Comparison of ENCODE assay signal across 9 cellular contexts in genomic region chr10:132544744-132545658, GRCh38. TPM values are rescaled to one million over a fixed set of nuclear protein-coding genes. Genes with fewer than 3 reads are reported as not detected.
A peak's percentile ranks its signal among the peaks of the same experiment; 100 is the strongest.
DNase-seq lines count a peak whose midpoint lies in the region; ATAC-seq and TF ChIP-seq lines count a peak whose summit lies in the region.
"Had no signal": no experiment of that assay in that cellular context is flagged by ENCODE, and none has a peak within 500 bp of the region (broad histone marks: within the 10 kb centered on the region; RNA-seq: fewer than 3 reads in every experiment).

No MANE protein-coding gene starts in this region.

- H3K27me3 ChIP-seq in BLaER1 treated with 17β-estradiol and CSF1 and Interleukin-3, amounts not matched to agents 10 nM and 100 nM = peaks cover 0 to 51% (median 0%) of the 10 kb centered on the region in 11 experiments; a peak in 4 of 22 replicates

- peak; percentile 9 for ATAC-seq in mucosa of descending colon

- H3K27me3 Mint-ChIP-seq in activated naive CD8-positive, alpha-beta T cell = no peaks in the 10 kb centered on the region

- H3K4me2 ChIP-seq in BLaER1 treated with 17β-estradiol and CSF1 and Interleukin-3, amounts not matched to agents 10 nM and 100 nM = peak overlapping the region; percentile 76 to 99 (median 96)

- H3K9me3 ChIP-seq in BLaER1 treated with 17β-estradiol and CSF1 and Interleukin-3, amounts not matched to agents 10 nM and 100 nM (replicated peaks in 1 of 11) = no peaks in the 10 kb centered on the region
- no peaks in the 10 kb centered on the region for H3K9me3 ChIP-seq in mucosa of descending colon

- intact Hi-C loops in mucosa of descending colon (cut with DNase I, micrococcal nuclease) = no loop called here

- peak overlapping the region in 9 of 11 experiments; percentile 23 to 94 (median 80); a peak in 17 of 22 replicates for H3K27ac ChIP-seq in BLaER1 treated with 17β-estradiol and CSF1 and Interleukin-3, amounts not matched to agents 10 nM and 100 nM

- DNase-seq in KG1 (lab: John Stamatoyannopoulos, UW) (peak; percentile 8), mucosa of descending colon (peak in 2 of 3 donors; percentile 24 to 51), iPS-NIHi11 (ENCODE audit: low spot score) (no peak), DMS114 treated with DMSO at 0.1 percent for 48 hours (lab: John Stamatoyannopoulos, UW; ENCODE audit: unreplicated experiment) (no peak), DMS53 treated with DMSO at 0.1 percent for 48 hours (lab: John Stamatoyannopoulos, UW; ENCODE audit: unreplicated experiment) (no peak), NCI-H446 treated with DMSO at 0.1 percent for 48 hours (lab: John Stamatoyannopoulos, UW) (no peak)
- DNase-seq: DMS 273 treated with DMSO at 0.1 percent for 48 hours had no signal

- H3K27ac Mint-ChIP-seq in activated naive CD8-positive, alpha-beta T cell = peak overlapping the region; percentile 87

- H4K20me1 ChIP-seq in BLaER1 treated with 17β-estradiol and CSF1 and Interleukin-3, amounts not matched to agents 10 nM and 100 nM = peaks cover 67 to 99% (median 93%) of the 10 kb centered on the region in 11 experiments; a peak in 21 of 22 replicates

- H3K9me3 Mint-ChIP-seq in activated naive CD8-positive, alpha-beta T cell (ENCODE audit: low read depth) = no peaks in the 10 kb centered on the region

- peak overlapping the region in 6 of 10 experiments; percentile 7 to 48 (median 22); a peak in 6 of 20 replicates for H3K4me3 ChIP-seq in BLaER1 treated with 17β-estradiol and CSF1 and Interleukin-3, amounts not matched to agents 10 nM and 100 nM
- no peak overlapping the region for H3K4me3 ChIP-seq in mucosa of descending colon

- H3K4me1 ChIP-seq in BLaER1 treated with 17β-estradiol and CSF1 and Interleukin-3, amounts not matched to agents 10 nM and 100 nM = peaks cover 70 to 100% (median 96%) of the 10 kb centered on the region in 10 experiments
- peaks cover 6% of the 10 kb centered on the region for H3K4me1 ChIP-seq in mucosa of descending colon (ENCODE audit: low read depth)

- peaks cover 0 to 35% (median 5%) of the 10 kb centered on the region in 11 experiments; a peak in 8 of 22 replicates for H3K36me3 ChIP-seq in BLaER1 treated with 17β-estradiol and CSF1 and Interleukin-3, amounts not matched to agents 10 nM and 100 nM
- H3K36me3 ChIP-seq in mucosa of descending colon (ENCODE audit: low read depth) = no peaks in the 10 kb centered on the region

- TF ChIP-seq CTCF in mucosa of descending colon (IDR thresholded peaks at IDR 0.05) = no peak

- H3K4me1 Mint-ChIP-seq in activated naive CD8-positive, alpha-beta T cell (ENCODE audit: low read depth) = peaks cover 69% of the 10 kb centered on the region

- H3K36me3 Mint-ChIP-seq in activated naive CD8-positive, alpha-beta T cell = peaks cover 2% of the 10 kb centered on the region

- peak overlapping the region; percentile 86 for H3K4me3 Mint-ChIP-seq in activated naive CD8-positive, alpha-beta T cell

- peak overlapping the region in 9 of 11 experiments; percentile 23 to 78 (median 70); a peak in 17 of 22 replicates for H3K9ac ChIP-seq in BLaER1 treated with 17β-estradiol and CSF1 and Interleukin-3, amounts not matched to agents 10 nM and 100 nM

RNA-seq across cellular contexts. Expression of gene INPP5A, which starts 7.4 kb away (rescaled TPM):
- total RNA-seq in mucosa of descending colon = 10 to 100 TPM; 31.7 to 92.8 (median 32.0) TPM

Comparison
In these comparisons a context has a peak if more than half of its experiments do, and no peak if none do; other contexts are left out.
1. DNase-seq: peak in KG1 (single experiment) and mucosa of descending colon (2 of 3); none in iPS-NIHi11 (single experiment), DMS114 treated with DMSO at 0.1 percent for 48 hours (single experiment), DMS53 treated with DMSO at 0.1 percent for 48 hours (single experiment) and NCI-H446 treated with DMSO at 0.1 percent for 48 hours (single experiment).